In the genomic region with DNA sequence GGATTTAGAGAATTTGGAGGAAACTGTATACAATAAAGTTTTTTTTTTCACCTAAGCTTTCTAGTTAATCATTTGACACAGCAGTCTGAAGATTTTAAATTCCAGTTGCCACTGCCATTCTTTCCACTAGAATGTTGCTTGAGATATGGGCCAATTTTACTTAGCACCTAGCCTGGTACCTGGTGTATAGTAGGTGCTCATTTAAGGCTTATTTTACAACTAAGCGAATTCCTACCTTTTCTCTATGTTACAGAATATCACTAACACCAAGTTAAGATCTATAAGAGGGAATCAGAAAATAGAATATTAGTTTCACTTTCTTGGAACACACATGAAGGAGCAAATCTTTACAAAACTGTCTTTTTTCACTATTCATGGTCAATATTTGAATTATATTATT, we compare ENCODE assay signal across 31 cellular contexts. TPM values are rescaled to one million over a fixed set of nuclear protein-coding genes. Genes with fewer than 3 reads are reported as not detected.
"Had no signal": no experiment of that assay in that cellular context is flagged by ENCODE, and none has a peak within 500 bp of the region (broad histone marks: within the 10 kb centered on the region; RNA-seq: fewer than 3 reads in every experiment).

No MANE protein-coding gene starts in this region.

- H3K4me1 ChIP-seq: stomach, suprapubic skin, testis, thyroid gland, tibial artery, tibial nerve, transverse colon, upper lobe of left lung, upper lobe of right lung, uterus, vagina had no signal

- H3K27me3 Mint-ChIP-seq: stimulated activated memory B cell treated with anti-CD40 and anti-IgM and Interleukin-4, amounts not matched to agents 10 μg/mL and 1 μg/mL and 100 μg/mL, for 72 hours; stimulated activated naive CD8-positive, alpha-beta T cell treated with anti-CD3 and anti-CD28 coated beads, Interleukin-15, amount 100 ng/mL, for 72 hours; type B pancreatic cell had no signal

- H3K9me3 Mint-ChIP-seq: stimulated activated effector memory CD8-positive, alpha-beta T cell treated with anti-CD3 and anti-CD28 coated beads, Interleukin-12 subunit alpha, Interleukin-12 subunit beta, amount 100 ng/mL, for 72 hours; stimulated activated naive B cell treated with anti-CD40 and anti-IgM and Interleukin-4, amounts not matched to agents 10 μg/mL and 1 μg/mL and 100 μg/mL, for 72 hours; stimulated activated naive CD8-positive, alpha-beta T cell treated with anti-CD3 and anti-CD28 coated beads, Interleukin-15, amount 100 ng/mL, for 72 hours; stimulated activated naive CD8-positive, alpha-beta T cell treated with anti-CD3 and anti-CD28 coated beads, Interleukin-15, Interleukin-2, amounts not matched to agents 100 ng/mL and 50 ng/mL, for 24 hours; type B pancreatic cell had no signal

- H3K36me3 ChIP-seq: stomach, suprapubic skin, thoracic aorta, thyroid gland, tibial artery, tibial nerve, transverse colon, upper lobe of left lung, upper lobe of right lung, uterus, vagina had no signal

- H3K27ac ChIP-seq: stomach, suprapubic skin, testis, thoracic aorta, thyroid gland, tibial artery, tibial nerve, transverse colon, upper lobe of left lung, upper lobe of right lung, uterus, vagina had no signal

- H3K4me3 Mint-ChIP-seq: stimulated activated effector memory CD8-positive, alpha-beta T cell treated with anti-CD3 and anti-CD28 coated beads, Interleukin-12 subunit alpha, Interleukin-12 subunit beta, amount 100 ng/mL, for 72 hours; stimulated activated memory B cell treated with anti-CD40 and anti-IgM and Interleukin-4, amounts not matched to agents 10 μg/mL and 1 μg/mL and 100 μg/mL, for 72 hours; stimulated activated naive B cell treated with anti-CD40 and anti-IgM and Interleukin-4, amounts not matched to agents 10 μg/mL and 1 μg/mL and 100 μg/mL, for 72 hours; stimulated activated naive CD8-positive, alpha-beta T cell treated with anti-CD3 and anti-CD28 coated beads, Interleukin-15, amount 100 ng/mL, for 72 hours; stimulated activated naive CD8-positive, alpha-beta T cell treated with anti-CD3 and anti-CD28 coated beads, Interleukin-15, Interleukin-2, amounts not matched to agents 100 ng/mL and 50 ng/mL, for 24 hours; type B pancreatic cell had no signal

- H3K27ac Mint-ChIP-seq: stimulated activated effector memory CD8-positive, alpha-beta T cell treated with anti-CD3 and anti-CD28 coated beads, Interleukin-12 subunit alpha, Interleukin-12 subunit beta, amount 100 ng/mL, for 72 hours; stimulated activated memory B cell treated with anti-CD40 and anti-IgM and Interleukin-4, amounts not matched to agents 10 μg/mL and 1 μg/mL and 100 μg/mL, for 72 hours; stimulated activated naive B cell treated with anti-CD40 and anti-IgM and Interleukin-4, amounts not matched to agents 10 μg/mL and 1 μg/mL and 100 μg/mL, for 72 hours; stimulated activated naive CD8-positive, alpha-beta T cell treated with anti-CD3 and anti-CD28 coated beads, Interleukin-15, amount 100 ng/mL, for 72 hours; stimulated activated naive CD8-positive, alpha-beta T cell treated with anti-CD3 and anti-CD28 coated beads, Interleukin-15, Interleukin-2, amounts not matched to agents 100 ng/mL and 50 ng/mL, for 24 hours; type B pancreatic cell had no signal

- DNase-seq: stimulated activated CD4-positive, alpha-beta T cell treated with anti-CD3 and anti-CD28 coated beads, Interleukin-2, amount 100 ng/mL, for 48 hours; stimulated activated CD4-positive, alpha-beta T cell treated with anti-CD3 and anti-CD28 coated beads, Interleukin-4, amount 100 ng/mL, for 1 hour; stimulated activated CD4-positive, alpha-beta T cell treated with anti-CD3 and anti-CD28 coated beads, Interleukin-4, amount 100 ng/mL, for 24 hours; stimulated activated CD4-positive, alpha-beta T cell treated with anti-CD3 and anti-CD28 coated beads, Interleukin-4, amount 100 ng/mL, for 4 hours; stimulated activated CD8-positive, alpha-beta memory T cell treated with anti-CD3 and anti-CD28 coated beads, Interleukin-4, amount 100 ng/mL, for 48 hours; stimulated activated naive B cell treated with anti-CD40 and anti-IgM and Interleukin-4, amounts not matched to agents 10 μg/mL and 1 μg/mL and 100 μg/mL, for 72 hours; stimulated activated naive CD4-positive, alpha-beta T cell; stimulated activated naive CD4-positive, alpha-beta T cell treated with Interleukin-2 at 50 U/mL for 16 hours; stimulated activated naive CD8-positive, alpha-beta T cell treated with anti-CD3 and anti-CD28 coated beads, Interleukin-15, amount 100 ng/mL, for 72 hours; stimulated activated naive CD8-positive, alpha-beta T cell treated with anti-CD3 and anti-CD28 coated beads, Interleukin-15, Interleukin-2, amounts not matched to agents 100 U/mL and 50 U/mL, for 24 hours; stomach; substantia nigra; testis; thyroid gland; tibial artery; transverse colon; upper lobe of left lung; upper lobe of right lung; uterus had no signal

- H3K36me3 Mint-ChIP-seq: stimulated activated effector memory CD8-positive, alpha-beta T cell treated with anti-CD3 and anti-CD28 coated beads, Interleukin-12 subunit alpha, Interleukin-12 subunit beta, amount 100 ng/mL, for 72 hours; stimulated activated memory B cell treated with anti-CD40 and anti-IgM and Interleukin-4, amounts not matched to agents 10 μg/mL and 1 μg/mL and 100 μg/mL, for 72 hours; stimulated activated naive B cell treated with anti-CD40 and anti-IgM and Interleukin-4, amounts not matched to agents 10 μg/mL and 1 μg/mL and 100 μg/mL, for 72 hours; type B pancreatic cell had no signal

- H3K4me1 Mint-ChIP-seq: stimulated activated effector memory CD8-positive, alpha-beta T cell treated with anti-CD3 and anti-CD28 coated beads, Interleukin-12 subunit alpha, Interleukin-12 subunit beta, amount 100 ng/mL, for 72 hours; stimulated activated memory B cell treated with anti-CD40 and anti-IgM and Interleukin-4, amounts not matched to agents 10 μg/mL and 1 μg/mL and 100 μg/mL, for 72 hours; stimulated activated naive B cell treated with anti-CD40 and anti-IgM and Interleukin-4, amounts not matched to agents 10 μg/mL and 1 μg/mL and 100 μg/mL, for 72 hours; stimulated activated naive CD8-positive, alpha-beta T cell treated with anti-CD3 and anti-CD28 coated beads, Interleukin-15, amount 100 ng/mL, for 72 hours had no signal

- H3K27me3 ChIP-seq: stomach, suprapubic skin, testis, thyroid gland, tibial artery, tibial nerve, transverse colon, upper lobe of left lung, upper lobe of right lung, uterus, vagina had no signal

- FAIRE-seq: urothelium cell line had no signal

- H3K4me3 ChIP-seq: stomach, suprapubic skin, testis, thoracic aorta, thyroid gland, tibial artery, tibial nerve, transverse colon, upper lobe of left lung, upper lobe of right lung, uterus, vagina had no signal

- ATAC-seq: stimulated activated effector memory CD8-positive, alpha-beta T cell treated with anti-CD3 and anti-CD28 coated beads, Interleukin-12 subunit alpha, Interleukin-12 subunit beta, amount 100 ng/mL, for 72 hours; stimulated activated memory B cell treated with anti-CD40 and anti-IgM and Interleukin-4, amounts not matched to agents 10 μg/mL and 1 μg/mL and 100 μg/mL, for 72 hours; stimulated activated naive B cell treated with anti-CD40 and anti-IgM and Interleukin-4, amounts not matched to agents 10 μg/mL and 1 μg/mL and 100 μg/mL, for 72 hours; stimulated activated naive CD8-positive, alpha-beta T cell treated with anti-CD3 and anti-CD28 coated beads, Interleukin-15, amount 100 ng/mL, for 72 hours; stimulated activated naive CD8-positive, alpha-beta T cell treated with anti-CD3 and anti-CD28 coated beads, Interleukin-15, Interleukin-2, amounts not matched to agents 100 U/mL and 50 U/mL, for 24 hours; upper lobe of right lung had no signal

- H3K9me3 ChIP-seq: stomach, suprapubic skin, testis, thoracic aorta, thyroid gland, tibial artery, tibial nerve, transverse colon, upper lobe of left lung, upper lobe of right lung, uterus, vagina had no signal

RNA-seq across cellular contexts. Expression of a gene that starts 3.2 kb away (rescaled TPM):
- total RNA-seq: stomach, subcutaneous adipose tissue, suprapubic skin, thoracic aorta, transverse colon, upper lobe of left lung, upper lobe of right lung, ureter, vagina had no signal
- polyA plus RNA-seq: stomach, urinary bladder had no signal
